Comparison of ENCODE assay signal across 16 cellular contexts in genomic region chr13:45249662-45250061, GRCh38. TPM values are rescaled to one million over a fixed set of nuclear protein-coding genes. Genes with fewer than 3 reads are reported as not detected.
DNase-seq lines count a peak whose midpoint lies in the region; TF ChIP-seq lines count a peak whose summit lies in the region.
"Had no signal": no experiment of that assay in that cellular context is flagged by ENCODE, and none has a peak within 500 bp of the region (broad histone marks: within the 10 kb centered on the region; RNA-seq: fewer than 3 reads in every experiment).

No MANE protein-coding gene starts in this region.

- H2BK120ac ChIP-seq in mesendoderm (ENCODE audit: low read depth, low read length), result no peak overlapping the region

- no peak overlapping the region for H3K27ac Mint-ChIP-seq in endodermal cell
- no peak overlapping the region for H3K27ac Mint-ChIP-seq in activated CD4-positive, alpha-beta memory T cell treated with anti-CD3 and anti-CD28 coated beads for 36 hours
- H3K27ac Mint-ChIP-seq: CD14-positive monocyte, IgD-negative memory B cell had no signal

- no peaks in the 10 kb centered on the region for H3K27me3 ChIP-seq in endodermal cell (ENCODE audit: control insufficient read depth, insufficient read depth, low read length, poor library complexity, severe bottlenecking)
- no peaks in the 10 kb centered on the region for H3K27me3 ChIP-seq in mesendoderm (ENCODE audit: insufficient read depth, low read length, poor library complexity)
- H3K27me3 ChIP-seq: BLaER1 had no signal

- H4K5ac ChIP-seq in mesendoderm (ENCODE audit: low read length), result no peak overlapping the region

- DNase-seq in NCI-H82 (lab: John Stamatoyannopoulos, UW) (peak; percentile 16), NCI-H82 treated with DMSO at 0.1 percent for 48 hours (lab: John Stamatoyannopoulos, UW; ENCODE audit: unreplicated experiment) (no peak), endodermal cell (peak; percentile 58), mesendoderm (peak; percentile 81), globus pallidus (ENCODE audit: low spot score) (no peak)
- DNase-seq in activated CD4-positive, alpha-beta memory T cell treated with anti-CD3 and anti-CD28 coated beads for 36 hours, result no peak
- DNase-seq in activated CD4-positive, alpha-beta T cell treated with anti-CD3 and anti-CD28 coated beads, Interleukin-2, amount 50 U/mL, for 4 hours, result no peak
- DNase-seq: CD4-positive, alpha-beta memory T cell; DMS 273 treated with DMSO at 0.1 percent for 48 hours; GOT3; H9; KBM-7 had no signal

- no peak overlapping the region for H3K23ac ChIP-seq in mesendoderm (ENCODE audit: low read length)

- H3K4ac ChIP-seq in mesendoderm (ENCODE audit: low read depth, low read length), result no peak overlapping the region

- H3K27ac ChIP-seq in endodermal cell (ENCODE audit: low read depth, low read length), result no peak overlapping the region
- H3K27ac ChIP-seq in mesendoderm (ENCODE audit: low read depth, low read length), result no peak overlapping the region
- H3K27ac ChIP-seq: BLaER1 had no signal

- H3K4me3 Mint-ChIP-seq in endodermal cell, result no peak overlapping the region
- no peak overlapping the region for H3K4me3 Mint-ChIP-seq in activated CD4-positive, alpha-beta memory T cell treated with anti-CD3 and anti-CD28 coated beads for 36 hours
- H3K4me3 Mint-ChIP-seq: CD14-positive monocyte; CD4-positive, alpha-beta memory T cell; H9; IgD-negative memory B cell had no signal

- no peak overlapping the region for H2BK15ac ChIP-seq in mesendoderm (replicated peaks; ENCODE audit: low read depth)

- no peak overlapping the region for H3K4me2 ChIP-seq in mesendoderm (ENCODE audit: low read length)
- H3K4me2 ChIP-seq: A549, BLaER1 had no signal

- H3K4me1 ChIP-seq in endodermal cell (ENCODE audit: control insufficient read depth, insufficient read depth, low read length) (peaks cover 13% of the 10 kb centered on the region), mesendoderm (ENCODE audit: control insufficient read depth, low read depth, low read length) (no peaks in the 10 kb centered on the region)
- H3K4me1 ChIP-seq: BLaER1 had no signal

- H3K79me1 ChIP-seq in mesendoderm (ENCODE audit: low read length), result no peaks in the 10 kb centered on the region

- H4K8ac ChIP-seq in mesendoderm (ENCODE audit: low read depth, low read length), result no peak overlapping the region

- no peaks in the 10 kb centered on the region for H3K79me2 ChIP-seq in mesendoderm (ENCODE audit: control insufficient read depth, insufficient read depth, low read length)

- H3K56ac ChIP-seq in mesendoderm (ENCODE audit: low read length), result no peak overlapping the region

- H3K18ac ChIP-seq in mesendoderm (ENCODE audit: low read length), result no peak overlapping the region

- POLR2A ChIA-PET in activated CD4-positive, alpha-beta memory T cell treated with anti-CD3 and anti-CD28 coated beads for 36 hours (lab: Charles Lee), result no interaction called here

- H3K36me3 ChIP-seq in endodermal cell (ENCODE audit: control insufficient read depth, insufficient read depth, low read length) (peaks cover 9% of the 10 kb centered on the region), mesendoderm (ENCODE audit: control insufficient read depth, insufficient read depth, low read length) (no peaks in the 10 kb centered on the region)

- TF ChIP-seq CTCF in endodermal cell (conservative IDR thresholded peaks at IDR 0.05), result no peak

- CTCF ChIA-PET in activated CD4-positive, alpha-beta memory T cell treated with anti-CD3 and anti-CD28 coated beads for 36 hours (lab: Charles Lee), result interaction anchor here (0.7 to 1.2 kb wide), 2 partner anchors 179 to 203 kb away, joined by 3 read pairs; no protein-coding TSS in a partner anchor

- H2AK5ac ChIP-seq in mesendoderm (ENCODE audit: low read length), result no peak overlapping the region

- no peaks in the 10 kb centered on the region for H3K9me3 ChIP-seq in endodermal cell (ENCODE audit: control insufficient read depth, low read length)
- H3K9me3 ChIP-seq: A549, BLaER1 had no signal

- WGBS in endodermal cell (ENCODE audit: insufficient coverage in 1 of 2, insufficient read length in 1 of 2), 2 experiments, result 40 to 77% methylated on average over 3 of the region's 3 CpGs
- no CpG with 5 or more reads among the region's 3 CpGs for WGBS in mesendoderm (ENCODE audit: extremely low coverage, insufficient coverage, low lambda C conversion rate)

- H2BK5ac ChIP-seq in mesendoderm (ENCODE audit: low read length), result no peak overlapping the region

- H3K4me3 ChIP-seq in endodermal cell (ENCODE audit: low read length) (no peak overlapping the region), mesendoderm (ENCODE audit: low read length) (no peak overlapping the region)
- H3K4me3 ChIP-seq: A549, BLaER1 had no signal

- peaks cover 6% of the 10 kb centered on the region for H3K9me3 Mint-ChIP-seq in endodermal cell
- no peaks in the 10 kb centered on the region for H3K9me3 Mint-ChIP-seq in activated CD4-positive, alpha-beta memory T cell treated with anti-CD3 and anti-CD28 coated beads for 36 hours
- H3K9me3 Mint-ChIP-seq: CD4-positive, alpha-beta memory T cell had no signal

- H3K4me1 Mint-ChIP-seq in endodermal cell, result peaks cover 14% of the 10 kb centered on the region
- H3K4me1 Mint-ChIP-seq in activated CD4-positive, alpha-beta memory T cell treated with anti-CD3 and anti-CD28 coated beads for 36 hours (ENCODE audit: low read depth), result no peaks in the 10 kb centered on the region
- H3K4me1 Mint-ChIP-seq: H9, IgD-negative memory B cell had no signal

- H3K9ac ChIP-seq in endodermal cell (ENCODE audit: extremely low read depth, low read length, poor library complexity, severe bottlenecking) (no peak overlapping the region), mesendoderm (ENCODE audit: low read length) (no peak overlapping the region)
- H3K9ac ChIP-seq: BLaER1 had no signal

- peaks cover 17% of the 10 kb centered on the region for H3K36me3 Mint-ChIP-seq in endodermal cell (ENCODE audit: low read depth)
- peaks cover 7% of the 10 kb centered on the region for H3K36me3 Mint-ChIP-seq in activated CD4-positive, alpha-beta memory T cell treated with anti-CD3 and anti-CD28 coated beads for 36 hours

- intact Hi-C loops in activated CD4-positive, alpha-beta memory T cell treated with anti-CD3 and anti-CD28 coated beads for 36 hours (cut with micrococcal nuclease), result no loop called here

- H3K27me3 Mint-ChIP-seq in endodermal cell (ENCODE audit: insufficient read depth), result no peaks in the 10 kb centered on the region
- H3K27me3 Mint-ChIP-seq in activated CD4-positive, alpha-beta memory T cell treated with anti-CD3 and anti-CD28 coated beads for 36 hours, result no peaks in the 10 kb centered on the region
- H3K27me3 Mint-ChIP-seq: CD4-positive, alpha-beta memory T cell; IgD-negative memory B cell had no signal

RNA-seq across cellular contexts. Expression of gene KCTD4, which starts 48.8 kb away (rescaled TPM):
- not detected for total RNA-seq in endodermal cell
- polyA plus RNA-seq in endodermal cell (2013, experiment 1 of 2), result not detected
- not detected for polyA plus RNA-seq in endodermal cell (2013, experiment 2 of 2)
- polyA plus RNA-seq in mesendoderm (2013, experiment 1 of 2), result 0.03 TPM
- polyA plus RNA-seq in mesendoderm (2013, experiment 2 of 2), result 0.04 TPM
- not detected for total RNA-seq in activated CD4-positive, alpha-beta memory T cell treated with anti-CD3 and anti-CD28 coated beads for 36 hours
- total RNA-seq: CD4-positive, alpha-beta memory T cell; H9 had no signal
- polyA plus RNA-seq: A549, IgD-negative memory B cell had no signal

Comparison
In these comparisons a context has a peak if more than half of its experiments do, and no peak if none do; other contexts are left out.
1. DNase-seq: peak in NCI-H82 (single experiment), endodermal cell (single experiment) and mesendoderm (single experiment); none in NCI-H82 treated with DMSO at 0.1 percent for 48 hours (single experiment), activated CD4-positive, alpha-beta memory T cell treated with anti-CD3 and anti-CD28 coated beads for 36 hours (single experiment), activated CD4-positive, alpha-beta T cell treated with anti-CD3 and anti-CD28 coated beads, Interleukin-2, amount 50 U/mL, for 4 hours (0 of 2) and globus pallidus (single experiment).